In genomic region chr12:123384318-123384993, GRCh38 we compare ENCODE assay signal across 8 cellular contexts. TPM values are rescaled to one million over a fixed set of nuclear protein-coding genes. Genes with fewer than 3 reads are reported as not detected.
DNase-seq lines count a peak whose midpoint lies in the region; ATAC-seq and TF ChIP-seq lines count a peak whose summit lies in the region.

No MANE protein-coding gene starts in this region.

- POLR2A ChIA-PET in GM10248 (lab: Yijun Ruan, JAX): interaction anchor here (0.7 to 1.6 kb wide), 6 partner anchors 13 to 873 kb away, joined by 3 to 26 read pairs (median 5); partner anchors contain the start of genes MPHOSPH9, MTRFR and SBNO1

- H3K4me1 Mint-ChIP-seq in activated naive CD8-positive, alpha-beta T cell treated with anti-CD3 and anti-CD28 coated beads for 36 hours: peaks cover 13% of the 10 kb centered on the region
- peaks cover 26 to 31% of the 10 kb centered on the region in 2 donors for H3K4me1 Mint-ChIP-seq in immature natural killer cell

- no peaks in the 10 kb centered on the region for H3K27me3 Mint-ChIP-seq in activated naive CD8-positive, alpha-beta T cell treated with anti-CD3 and anti-CD28 coated beads for 36 hours
- peaks cover 0 to 2% (median 1%) of the 10 kb centered on the region in 3 donors for H3K27me3 Mint-ChIP-seq in immature natural killer cell (ENCODE audit: low read depth in 3 of 3)

- H3K27ac Mint-ChIP-seq in activated naive CD8-positive, alpha-beta T cell treated with anti-CD3 and anti-CD28 coated beads for 36 hours: peak overlapping the region; percentile 48
- H3K27ac Mint-ChIP-seq in immature natural killer cell: peak overlapping the region in 3 of 6 donors; percentile 49 to 61 (median 51)

- H3K9me3 Mint-ChIP-seq in activated naive CD8-positive, alpha-beta T cell treated with anti-CD3 and anti-CD28 coated beads for 36 hours: no peaks in the 10 kb centered on the region
- H3K9me3 Mint-ChIP-seq in immature natural killer cell: no peaks in the 10 kb centered on the region

- DNase-seq in GM10248 (ENCODE audit: extremely low spot score) (no peak), LNCaP clone FGC (ENCODE audit: low read depth) (no peak), immature natural killer cell (no peak), cerebellar cortex (ENCODE audit: low spot score) (no peak)
- peak; percentile 36 for DNase-seq in activated naive CD8-positive, alpha-beta T cell treated with anti-CD3 and anti-CD28 coated beads for 36 hours
- peak; percentile 13 for DNase-seq in stimulated activated CD8-positive, alpha-beta memory T cell treated with anti-CD3 and anti-CD28 coated beads, Interleukin-12 subunit alpha, Interleukin-12 subunit beta, amount 100 ng/mL, for 4 hours (ENCODE audit: low read depth)

- no peak for ATAC-seq in HG03097 (IDR thresholded peaks at IDR 0.05; ENCODE audit: low FRiP score, unreplicated experiment)
- no peak for ATAC-seq in GM19452 (IDR thresholded peaks at IDR 0.05; ENCODE audit: unreplicated experiment)

- H3K4me3 ChIP-seq in LNCaP clone FGC (ENCODE audit: low read depth, low read length): peak overlapping the region; percentile 93

- H3K4me3 Mint-ChIP-seq in activated naive CD8-positive, alpha-beta T cell treated with anti-CD3 and anti-CD28 coated beads for 36 hours: peak overlapping the region; percentile 82
- H3K4me3 Mint-ChIP-seq in immature natural killer cell: peak overlapping the region; percentile 89 to 93 (median 91)

- CTCF ChIA-PET in GM10248 (lab: Yijun Ruan, JAX): interaction anchor here (0.7 to 2.3 kb wide), 4 partner anchors 12 to 61 kb away, joined by 3 to 20 read pairs (median 4); no protein-coding TSS in a partner anchor

- H3K36me3 Mint-ChIP-seq in activated naive CD8-positive, alpha-beta T cell treated with anti-CD3 and anti-CD28 coated beads for 36 hours: peaks cover 5% of the 10 kb centered on the region
- H3K36me3 Mint-ChIP-seq in immature natural killer cell: no peaks in the 10 kb centered on the region

- TF ChIP-seq CTCF in GM10248 (IDR thresholded peaks at IDR 0.05; ENCODE audit: control extremely low read depth, extremely low read depth, low read depth, missing control alignments): peak; percentile 2
- TF ChIP-seq CTCF in LNCaP clone FGC (IDR thresholded peaks at IDR 0.05; ENCODE audit: control insufficient read depth, extremely low read depth, insufficient read depth): no peak

RNA-seq across cellular contexts. Expression of gene KMT5A, which starts 0.5 kb away (rescaled TPM):
- total RNA-seq in activated naive CD8-positive, alpha-beta T cell treated with anti-CD3 and anti-CD28 coated beads for 36 hours: 10 to 100 TPM; 41.2 to 42.6 TPM
- 1 to 10 TPM in 2 of 3 donors, under 1 TPM in 1; 0.16 to 6.1 (median 3.2) TPM for polyA plus RNA-seq in immature natural killer cell

RNA-seq across cellular contexts. Expression of gene SBNO1, which starts 19.8 kb away (rescaled TPM):
- total RNA-seq in activated naive CD8-positive, alpha-beta T cell treated with anti-CD3 and anti-CD28 coated beads for 36 hours: 10 to 100 TPM; 50.8 to 50.9 TPM
- polyA plus RNA-seq in immature natural killer cell: 10 to 100 TPM; 20.0 to 34.3 (median 26.9) TPM

RNA-seq across cellular contexts. Expression of gene RILPL2, which starts 52.0 kb away (rescaled TPM):
- total RNA-seq in activated naive CD8-positive, alpha-beta T cell treated with anti-CD3 and anti-CD28 coated beads for 36 hours: 10 to 100 TPM; 18.2 to 18.5 TPM
- 1 to 10 TPM; 4.7 to 6.5 (median 6.5) TPM for polyA plus RNA-seq in immature natural killer cell

Comparison
In these comparisons a context has a peak if more than half of its experiments do, and no peak if none do; other contexts are left out.
1. DNase-seq: peak in activated naive CD8-positive, alpha-beta T cell treated with anti-CD3 and anti-CD28 coated beads for 36 hours (single experiment) and stimulated activated CD8-positive, alpha-beta memory T cell treated with anti-CD3 and anti-CD28 coated beads, Interleukin-12 subunit alpha, Interleukin-12 subunit beta, amount 100 ng/mL, for 4 hours (single experiment); none in GM10248 (single experiment), LNCaP clone FGC (single experiment), immature natural killer cell (0 of 3) and cerebellar cortex (single experiment).